ENCODE assay signal across 32 cellular contexts in genomic region chr6:63449714-63450113, GRCh38.
"Had no signal": no experiment of that assay in that cellular context is flagged by ENCODE, and none has a peak within 500 bp of the region (broad histone marks: within the 10 kb centered on the region; RNA-seq: fewer than 3 reads in every experiment).

No MANE protein-coding gene starts in this region.

- H3K36me3 Mint-ChIP-seq: activated naive CD4-positive, alpha-beta T cell treated with anti-CD3 and anti-CD28 coated beads, Interleukin-2, amount 50 U/mL, for 24 hours; activated naive CD8-positive, alpha-beta T cell treated with anti-CD3 and anti-CD28 coated beads for 36 hours; brain had no signal

- H3K27me3 Mint-ChIP-seq: activated B cell treated with CpG ODN at 0.5 μM for 24 hours; activated CD8-positive, alpha-beta T cell treated with anti-CD3 and anti-CD28 coated beads for 36 hours; activated naive CD4-positive, alpha-beta T cell treated with anti-CD3 and anti-CD28 coated beads, Interleukin-2, amount 50 U/mL, for 24 hours; activated naive CD8-positive, alpha-beta T cell treated with anti-CD3 and anti-CD28 coated beads for 36 hours; activated naive CD8-positive, alpha-beta T cell treated with anti-CD3 and anti-CD28 coated beads, Interleukin-2, amount 50 U/mL, for 24 hours; activated T-helper 17 cell treated with anti-CD3 and anti-CD28 coated beads, Interleukin-2, amount 50 U/mL, for 72 hours; T-helper 17 cell had no signal

- H3K9me3 Mint-ChIP-seq: activated B cell treated with CpG ODN at 0.5 μM for 24 hours; activated CD8-positive, alpha-beta T cell treated with anti-CD3 and anti-CD28 coated beads for 36 hours; activated naive CD4-positive, alpha-beta T cell treated with anti-CD3 and anti-CD28 coated beads for 36 hours; activated naive CD4-positive, alpha-beta T cell treated with anti-CD3 and anti-CD28 coated beads, Interleukin-2, amount 50 U/mL, for 24 hours; activated T-cell treated with anti-CD3 and anti-CD28 coated beads, Interleukin-2, amount 50 U/mL, for 4 hours; activated T-helper 17 cell treated with anti-CD3 and anti-CD28 coated beads, Interleukin-2, amount 50 U/mL, for 72 hours; T-helper 2 cell treated with Interferon-gamma antibody and Interleukin-4, amounts not matched to agents 5 μg/mL and 100 μg/mL, for 36 hours had no signal

- H3K27ac ChIP-seq: adrenal gland, ascending aorta, breast epithelium, cardiac muscle cell, colonic mucosa, epithelial cell of prostate, esophagus squamous epithelium, WERI-Rb-1 had no signal

- H3K9me3 ChIP-seq: adrenal gland, ascending aorta, breast epithelium, colonic mucosa, esophagus squamous epithelium, gastroesophageal sphincter had no signal

- H3K27ac Mint-ChIP-seq: activated B cell treated with CpG ODN at 0.5 μM for 24 hours; activated CD8-positive, alpha-beta T cell treated with anti-CD3 and anti-CD28 coated beads for 36 hours; activated naive CD4-positive, alpha-beta T cell treated with anti-CD3 and anti-CD28 coated beads for 36 hours; activated naive CD4-positive, alpha-beta T cell treated with anti-CD3 and anti-CD28 coated beads, Interleukin-2, amount 50 U/mL, for 24 hours; activated naive CD8-positive, alpha-beta T cell treated with anti-CD3 and anti-CD28 coated beads for 36 hours; activated naive CD8-positive, alpha-beta T cell treated with anti-CD3 and anti-CD28 coated beads, Interleukin-2, amount 50 U/mL, for 24 hours; activated T-helper 17 cell treated with anti-CD3 and anti-CD28 coated beads, Interleukin-2, amount 50 U/mL, for 72 hours; brain; T-helper 2 cell treated with Interferon-gamma antibody and Interleukin-4, amounts not matched to agents 5 μg/mL and 100 μg/mL, for 36 hours had no signal

- DNase-seq: activated B cell treated with CpG ODN at 0.5 μM for 24 hours; activated CD4-positive, alpha-beta T cell treated with anti-CD3 and anti-CD28 coated beads for 48 hours; activated CD4-positive, alpha-beta T cell treated with anti-CD3 and anti-CD28 coated beads, Interleukin-2, amount 50 U/mL, for 1 hour; activated CD4-positive, alpha-beta T cell treated with anti-CD3 and anti-CD28 coated beads, Interleukin-2, amount 50 U/mL, for 48 hours; activated CD8-positive, alpha-beta memory T cell treated with anti-CD3 and anti-CD28 coated beads for 24 hours; activated CD8-positive, alpha-beta T cell treated with anti-CD3 and anti-CD28 coated beads for 36 hours; activated effector memory CD4-positive, alpha-beta T cell treated with anti-CD3 and anti-CD28 coated beads, Interleukin-2, amount 50 U/mL, for 16 hours; activated naive CD4-positive, alpha-beta T cell treated with anti-CD3 and anti-CD28 coated beads for 36 hours; activated naive CD8-positive, alpha-beta T cell treated with anti-CD3 and anti-CD28 coated beads for 36 hours; activated naive CD8-positive, alpha-beta T cell treated with anti-CD3 and anti-CD28 coated beads, Interleukin-2, amount 50 U/mL, for 24 hours; activated T-cell treated with anti-CD3 and anti-CD28 coated beads, Interleukin-2, amount 50 U/mL, for 4 hours; adrenal gland; central memory CD4-positive, alpha-beta T cell; cerebellar nuclear complex; colonic mucosa; effector CD8-positive, alpha-beta T cell; esophagus squamous epithelium; foreskin melanocyte; T-helper 1 cell; T-helper 17 cell; T1000; WERI-Rb-1 had no signal

- H3K4me3 ChIP-seq: adrenal gland, ascending aorta, breast epithelium, cardiac muscle cell, colonic mucosa, esophagus squamous epithelium, gastroesophageal sphincter had no signal

- H3K4me1 Mint-ChIP-seq: activated B cell treated with CpG ODN at 0.5 μM for 24 hours; activated naive CD4-positive, alpha-beta T cell treated with anti-CD3 and anti-CD28 coated beads, Interleukin-2, amount 50 U/mL, for 24 hours; activated naive CD8-positive, alpha-beta T cell treated with anti-CD3 and anti-CD28 coated beads for 36 hours; activated naive CD8-positive, alpha-beta T cell treated with anti-CD3 and anti-CD28 coated beads, Interleukin-2, amount 50 U/mL, for 24 hours; activated T-helper 17 cell treated with anti-CD3 and anti-CD28 coated beads, Interleukin-2, amount 50 U/mL, for 72 hours; brain; T-helper 17 cell had no signal

- H3K4me3 Mint-ChIP-seq: activated B cell treated with CpG ODN at 0.5 μM for 24 hours; activated CD8-positive, alpha-beta T cell treated with anti-CD3 and anti-CD28 coated beads for 36 hours; activated naive CD4-positive, alpha-beta T cell treated with anti-CD3 and anti-CD28 coated beads for 36 hours; activated naive CD4-positive, alpha-beta T cell treated with anti-CD3 and anti-CD28 coated beads, Interleukin-2, amount 50 U/mL, for 24 hours; activated naive CD8-positive, alpha-beta T cell treated with anti-CD3 and anti-CD28 coated beads for 36 hours; activated naive CD8-positive, alpha-beta T cell treated with anti-CD3 and anti-CD28 coated beads, Interleukin-2, amount 50 U/mL, for 24 hours; activated T-cell treated with anti-CD3 and anti-CD28 coated beads, Interleukin-2, amount 50 U/mL, for 4 hours; activated T-helper 17 cell treated with anti-CD3 and anti-CD28 coated beads, Interleukin-2, amount 50 U/mL, for 72 hours; brain; T-helper 17 cell; T-helper 2 cell treated with Interferon-gamma antibody and Interleukin-4, amounts not matched to agents 5 μg/mL and 100 μg/mL, for 36 hours had no signal

- H3K4me1 ChIP-seq: adrenal gland, ascending aorta, breast epithelium, colonic mucosa, esophagus squamous epithelium had no signal

- H3K36me3 ChIP-seq: adrenal gland, ascending aorta, breast epithelium, cardiac muscle cell, colonic mucosa, esophagus squamous epithelium, gastroesophageal sphincter, WERI-Rb-1 had no signal

- ATAC-seq: activated CD4-positive, CD25-positive, alpha-beta regulatory T cell treated with anti-CD3 and anti-CD28 coated beads, Interleukin-2, amount 50 U/mL, for 24 hours; activated CD8-positive, alpha-beta T cell treated with anti-CD3 and anti-CD28 coated beads for 36 hours; activated naive CD8-positive, alpha-beta T cell treated with anti-CD3 and anti-CD28 coated beads, Interleukin-2, amount 50 U/mL, for 24 hours; activated T-cell treated with anti-CD3 and anti-CD28 coated beads, Interleukin-2, amount 50 U/mL, for 4 hours; activated T-helper 17 cell treated with anti-CD3 and anti-CD28 coated beads, Interleukin-2, amount 50 U/mL, for 72 hours; gastroesophageal sphincter; T-helper 17 cell had no signal

- H3K27me3 ChIP-seq: adrenal gland, ascending aorta, breast epithelium, cardiac muscle cell, colonic mucosa, esophagus squamous epithelium, gastroesophageal sphincter had no signal
